Comparison of ENCODE assay signal across 20 cellular contexts in the genomic region with DNA sequence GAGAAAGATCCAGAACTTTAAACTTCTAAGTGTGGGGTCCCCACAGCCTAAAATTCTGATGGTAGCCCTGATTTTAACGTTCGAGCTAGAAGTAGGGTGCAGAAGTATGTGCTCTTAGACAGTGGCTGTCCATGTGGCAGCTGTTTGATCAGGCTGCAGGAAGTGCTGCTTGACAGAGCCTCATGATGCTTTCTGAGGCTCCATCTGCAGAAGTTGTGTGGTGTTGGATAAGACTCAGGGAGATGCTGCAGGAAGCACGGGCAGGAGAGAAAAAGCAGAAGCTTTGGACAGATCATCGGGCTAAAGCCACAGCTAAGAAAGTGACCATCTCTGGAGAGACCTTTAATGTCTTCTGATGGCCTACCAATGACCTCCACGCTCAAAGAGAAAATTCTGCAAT. TPM values are rescaled to one million over a fixed set of nuclear protein-coding genes. Genes with fewer than 3 reads are reported as not detected.
DNase-seq lines count a peak whose midpoint lies in the region; ATAC-seq, FAIRE-seq and TF ChIP-seq lines count a peak whose summit lies in the region.
"Had no signal": no experiment of that assay in that cellular context is flagged by ENCODE, and none has a peak within 500 bp of the region (broad histone marks: within the 10 kb centered on the region; RNA-seq: fewer than 3 reads in every experiment).

No MANE protein-coding gene starts in this region.

- peak; percentile 23 for DNase-seq in activated naive CD4-positive, alpha-beta T cell treated with anti-CD3 and anti-CD28 coated beads for 36 hours
- no peak for DNase-seq in activated naive CD4-positive, alpha-beta T cell treated with anti-CD3 and anti-CD28 coated beads, Interleukin-2, amount 10 ng/mL, durations not matched to agents 7 days and 5 days
- DNase-seq in NB4 (ENCODE audit: low read depth) (peak; percentile 55), H1 (ENCODE audit: low read depth in 1 of 2, low spot score in 2 of 2) (no peak), mesenteric fat pad (ENCODE audit: low spot score) (no peak), chondrocyte (ENCODE audit: low spot score) (no peak), NCI-H524 treated with DMSO at 0.1 percent for 48 hours (lab: John Stamatoyannopoulos, UW) (no peak)
- no peak for DNase-seq in stimulated activated naive B cell treated with anti-CD40 and anti-IgM and Interleukin-4, amounts not matched to agents 10 μg/mL and 1 μg/mL and 100 μg/mL, for 72 hours
- DNase-seq: activated CD4-positive, CD25-positive, alpha-beta regulatory T cell treated with anti-CD3 and anti-CD28 coated beads, Interleukin-2, amount 50 U/mL, for 72 hours; activated naive CD8-positive, alpha-beta T cell treated with anti-CD3 and anti-CD28 coated beads, Interleukin-2, amount 50 U/mL, for 24 hours; kidney glomerular epithelial cell; NCI-H187 treated with DMSO at 0.1 percent for 48 hours; Peyer's patch; SW 1271 had no signal

- H4K8ac ChIP-seq in H1 (ENCODE audit: extremely low read depth, insufficient read depth, low read length) = no peak overlapping the region

- H3K56ac ChIP-seq in H1 (replicated peaks; ENCODE audit: insufficient read length, low read depth, low read length) = no peak overlapping the region

- POLR2A ChIA-PET in H1 (lab: Charles Lee; ENCODE audit: partially characterized antibody) = interaction anchor here (0.7 kb wide), 1 partner anchor 14 kb away, joined by 3 read pairs; no protein-coding TSS in a partner anchor

- H3K4me1 ChIP-seq in H1 (replicated peaks in 1 of 4; ENCODE audit: control insufficient read depth in 3 of 4, insufficient read depth in 4 of 4, low read length in 3 of 4) = peaks cover 0 to 8% (median 7%) of the 10 kb centered on the region in 4 experiments; a peak in 5 of 7 replicates
- H3K4me1 ChIP-seq: parathyroid adenoma had no signal

- H3K27ac ChIP-seq in H1 (ENCODE audit: low read depth, low read length) = no peak overlapping the region
- H3K27ac ChIP-seq: hepatocyte, HL-60, parathyroid adenoma, Peyer's patch, vagina had no signal

- H3K4me2 ChIP-seq in H1 (ENCODE audit: insufficient read depth in 1 of 2, low read depth in 2 of 2, low read length in 2 of 2) = no peak overlapping the region
- H3K4me2 ChIP-seq: hepatocyte had no signal

- CTCF ChIA-PET in activated naive CD4-positive, alpha-beta T cell treated with anti-CD3 and anti-CD28 coated beads for 36 hours (lab: Charles Lee) = interaction anchor here (1.4 kb wide), 1 partner anchor 25 kb away, joined by 4 read pairs; no protein-coding TSS in a partner anchor
- CTCF ChIA-PET in activated naive CD4-positive, alpha-beta T cell treated with anti-CD3 and anti-CD28 coated beads, Interleukin-2, amount 10 ng/mL, durations not matched to agents 7 days and 5 days (lab: Charles Lee) = interaction anchor here (0.6 to 1.6 kb wide), 2 partner anchors 43 to 72 kb away, joined by 3 to 5 read pairs; no protein-coding TSS in a partner anchor
- CTCF ChIA-PET in H1 (lab: Charles Lee; ENCODE audit: partially characterized antibody) = interaction anchor here (0.7 to 1.1 kb wide), 2 partner anchors 15 to 50 kb away, joined by 3 read pairs; no protein-coding TSS in a partner anchor

- no peak for FAIRE-seq in H1 (lab: Jason Lieb, UNC)
- FAIRE-seq: bronchial epithelial cell had no signal

- H4K20me1 ChIP-seq in H1 (replicated peaks in 1 of 2; ENCODE audit: control insufficient read depth in 1 of 2, insufficient read depth in 2 of 2, low read length in 2 of 2) = peaks cover 2 to 25% of the 10 kb centered on the region in 2 experiments

- no peak overlapping the region for H4K91ac ChIP-seq in H1 (replicated peaks; ENCODE audit: insufficient read length, low read length)

- H3K4ac ChIP-seq in H1 (replicated peaks; ENCODE audit: insufficient read length, low read depth, low read length) = no peak overlapping the region

- no peak overlapping the region for H2BK20ac ChIP-seq in H1 (ENCODE audit: low read length)

- H2BK5ac ChIP-seq in H1 (ENCODE audit: low read depth, low read length) = no peak overlapping the region

- TF ChIP-seq RAD21 in H1 (IDR thresholded peaks at IDR 0.05 in 1 of 2, conservative IDR thresholded peaks at IDR 0.05 in 1 of 2; ENCODE audit: low read depth in 2 of 2, low read length in 2 of 2) = no peak

- H3K27me3 Mint-ChIP-seq in activated naive CD4-positive, alpha-beta T cell treated with anti-CD3 and anti-CD28 coated beads for 36 hours (ENCODE audit: low read depth) = no peaks in the 10 kb centered on the region
- no peaks in the 10 kb centered on the region for H3K27me3 Mint-ChIP-seq in activated naive CD4-positive, alpha-beta T cell treated with anti-CD3 and anti-CD28 coated beads, Interleukin-2, amount 10 ng/mL, durations not matched to agents 7 days and 5 days
- H3K27me3 Mint-ChIP-seq in stimulated activated naive B cell treated with anti-CD40 and anti-IgM and Interleukin-4, amounts not matched to agents 10 μg/mL and 1 μg/mL and 100 μg/mL, for 72 hours = no peaks in the 10 kb centered on the region
- H3K27me3 Mint-ChIP-seq in chondrocyte (ENCODE audit: low read depth) = no peaks in the 10 kb centered on the region
- H3K27me3 Mint-ChIP-seq: activated naive CD8-positive, alpha-beta T cell treated with anti-CD3 and anti-CD28 coated beads, Interleukin-2, amount 50 U/mL, for 24 hours; stimulated activated naive CD8-positive, alpha-beta T cell treated with anti-CD3 and anti-CD28 coated beads, Interleukin-15, Interleukin-2, amounts not matched to agents 100 ng/mL and 50 ng/mL, for 24 hours had no signal

- WGBS in H1 (ENCODE audit: extremely low coverage in 1 of 2, insufficient coverage in 1 of 2, insufficient read length in 1 of 2, insufficient replicate concordance in 2 of 2, low coverage in 1 of 2, low lambda C conversion rate in 2 of 2, missing lambda C conversion rate in 1 of 2), 2 experiments = 89% methylated on average over 5 of the region's 5 CpGs; no CpG with 5 or more reads in 1 of the 2 experiments

- H3K9me3 ChIP-seq in H1 (ENCODE audit: insufficient read depth in 2 of 2, low read depth in 1 of 2, low read length in 1 of 2) = no peaks in the 10 kb centered on the region
- H3K9me3 ChIP-seq: Peyer's patch, vagina had no signal

- TF ChIP-seq POLR2A in NB4 (IDR thresholded peaks at IDR 0.05; ENCODE audit: extremely low read depth, insufficient read length) (no peak), H1 (IDR thresholded peaks at IDR 0.05; ENCODE audit: control extremely low read depth in 1 of 2, low read depth in 2 of 2, low read length in 2 of 2) (no peak)

- H3K9me3 Mint-ChIP-seq in activated naive CD4-positive, alpha-beta T cell treated with anti-CD3 and anti-CD28 coated beads for 36 hours = no peaks in the 10 kb centered on the region
- H3K9me3 Mint-ChIP-seq in activated naive CD4-positive, alpha-beta T cell treated with anti-CD3 and anti-CD28 coated beads, Interleukin-2, amount 10 ng/mL, durations not matched to agents 7 days and 5 days = no peaks in the 10 kb centered on the region
- H3K9me3 Mint-ChIP-seq in stimulated activated naive B cell treated with anti-CD40 and anti-IgM and Interleukin-4, amounts not matched to agents 10 μg/mL and 1 μg/mL and 100 μg/mL, for 72 hours = no peaks in the 10 kb centered on the region
- H3K9me3 Mint-ChIP-seq in chondrocyte (ENCODE audit: low read depth) = no peaks in the 10 kb centered on the region
- H3K9me3 Mint-ChIP-seq: activated naive CD8-positive, alpha-beta T cell treated with anti-CD3 and anti-CD28 coated beads, Interleukin-2, amount 50 U/mL, for 24 hours; stimulated activated naive CD8-positive, alpha-beta T cell treated with anti-CD3 and anti-CD28 coated beads, Interleukin-15, Interleukin-2, amounts not matched to agents 100 ng/mL and 50 ng/mL, for 24 hours had no signal

- H3K79me2 ChIP-seq in H1 (ENCODE audit: control insufficient read depth in 1 of 2, insufficient read depth in 2 of 2, low read length in 2 of 2) = peaks cover 39 to 99% of the 10 kb centered on the region in 2 experiments

- H3K23me2 ChIP-seq in H1 (ENCODE audit: low read depth, low read length) = no peaks in the 10 kb centered on the region

- intact Hi-C loops in activated naive CD4-positive, alpha-beta T cell treated with anti-CD3 and anti-CD28 coated beads for 36 hours (cut with micrococcal nuclease) = loop anchor here (1.0 kb wide), 1 partner anchor 8 kb away; a partner anchor contains a TSS

- no peak overlapping the region for H3K23ac ChIP-seq in H1 (ENCODE audit: insufficient read length)

- H3K4me1 Mint-ChIP-seq in activated naive CD4-positive, alpha-beta T cell treated with anti-CD3 and anti-CD28 coated beads for 36 hours (ENCODE audit: low read depth) = peaks cover 54% of the 10 kb centered on the region
- peaks cover 46% of the 10 kb centered on the region for H3K4me1 Mint-ChIP-seq in activated naive CD4-positive, alpha-beta T cell treated with anti-CD3 and anti-CD28 coated beads, Interleukin-2, amount 10 ng/mL, durations not matched to agents 7 days and 5 days
- peaks cover 37 to 77% of the 10 kb centered on the region in 2 donors for H3K4me1 Mint-ChIP-seq in stimulated activated naive B cell treated with anti-CD40 and anti-IgM and Interleukin-4, amounts not matched to agents 10 μg/mL and 1 μg/mL and 100 μg/mL, for 72 hours
- peaks cover 20% of the 10 kb centered on the region for H3K4me1 Mint-ChIP-seq in chondrocyte (ENCODE audit: low read depth)

- H2BK15ac ChIP-seq in H1 (ENCODE audit: low read length) = no peak overlapping the region

- no peak overlapping the region for H2BK12ac ChIP-seq in H1 (ENCODE audit: low read depth, low read length)

- no peak overlapping the region for H3K4me3 Mint-ChIP-seq in activated naive CD4-positive, alpha-beta T cell treated with anti-CD3 and anti-CD28 coated beads for 36 hours
- H3K4me3 Mint-ChIP-seq in activated naive CD4-positive, alpha-beta T cell treated with anti-CD3 and anti-CD28 coated beads, Interleukin-2, amount 10 ng/mL, durations not matched to agents 7 days and 5 days = no peak overlapping the region
- no peak overlapping the region for H3K4me3 Mint-ChIP-seq in stimulated activated naive B cell treated with anti-CD40 and anti-IgM and Interleukin-4, amounts not matched to agents 10 μg/mL and 1 μg/mL and 100 μg/mL, for 72 hours
- no peak overlapping the region for H3K4me3 Mint-ChIP-seq in chondrocyte (ENCODE audit: unreplicated experiment)
- H3K4me3 Mint-ChIP-seq: activated naive CD8-positive, alpha-beta T cell treated with anti-CD3 and anti-CD28 coated beads, Interleukin-2, amount 50 U/mL, for 24 hours; stimulated activated naive CD8-positive, alpha-beta T cell treated with anti-CD3 and anti-CD28 coated beads, Interleukin-15, Interleukin-2, amounts not matched to agents 100 ng/mL and 50 ng/mL, for 24 hours had no signal

- no peak overlapping the region for H3K9ac ChIP-seq in H1 (replicated peaks in 1 of 4; ENCODE audit: extremely low read depth in 1 of 4, low read depth in 3 of 4, low read length in 3 of 4)
- H3K9ac ChIP-seq: parathyroid adenoma had no signal

- no peak overlapping the region for H2AFZ ChIP-seq in H1 (ENCODE audit: low read length)
- H2AFZ ChIP-seq: hepatocyte, parathyroid adenoma had no signal

- no peaks in the 10 kb centered on the region; a peak in 1 of 8 replicates for H3K36me3 ChIP-seq in H1 (ENCODE audit: control insufficient read depth in 2 of 4, insufficient read depth in 4 of 4, low read length in 3 of 4)
- H3K36me3 ChIP-seq: Peyer's patch, vagina had no signal

- H3K27me3 ChIP-seq in H1 (replicated peaks in 1 of 4; ENCODE audit: control insufficient read depth in 3 of 4, extremely low read depth in 1 of 4, insufficient read depth in 3 of 4, low read length in 3 of 4) = no peaks in the 10 kb centered on the region
- H3K27me3 ChIP-seq: hepatocyte, Peyer's patch, vagina had no signal

- no peak overlapping the region for H2AK5ac ChIP-seq in H1 (ENCODE audit: low read depth, low read length)

- ATAC-seq in stimulated activated naive B cell treated with anti-CD40 and anti-IgM and Interleukin-4, amounts not matched to agents 10 μg/mL and 1 μg/mL and 100 μg/mL, for 72 hours (replicated peaks) = no peak
- ATAC-seq: activated naive CD8-positive, alpha-beta T cell treated with anti-CD3 and anti-CD28 coated beads, Interleukin-2, amount 50 U/mL, for 24 hours had no signal

- H4K5ac ChIP-seq in H1 (ENCODE audit: insufficient read length, low read depth, low read length) = no peak overlapping the region

- H3K4me3 ChIP-seq in NB4 (ENCODE audit: low read depth, low read length) (no peak overlapping the region), H1 (ENCODE audit: extremely low read depth in 1 of 4, insufficient read depth in 2 of 4, low read depth in 3 of 4, low read length in 4 of 4) (no peak overlapping the region)
- H3K4me3 ChIP-seq: hepatocyte, Peyer's patch, vagina had no signal

- no peaks in the 10 kb centered on the region; the same call in 1 of the 2 replicates for H3K79me1 ChIP-seq in H1 (ENCODE audit: low read depth, low read length)

- peak overlapping the region; percentile 19; the same call in 1 of the 2 replicates for H3K18ac ChIP-seq in H1 (ENCODE audit: extremely low read depth, low read length)

- H2BK120ac ChIP-seq in H1 (replicated peaks; ENCODE audit: low read depth, low read length) = no peak overlapping the region

- TF ChIP-seq EP300 in H1 (IDR thresholded peaks at IDR 0.05; ENCODE audit: borderline replicate concordance in 1 of 2, low read depth in 2 of 2, low read length in 2 of 2) = no peak

- TF ChIP-seq CTCF in NB4 (IDR thresholded peaks at IDR 0.05; ENCODE audit: low read depth, low read length) (no peak), H1 (IDR thresholded peaks at IDR 0.05; ENCODE audit: control extremely low read depth in 1 of 3, insufficient read depth in 1 of 3, low read depth in 1 of 3, low read length in 3 of 3) (no peak), chondrocyte (IDR thresholded peaks at IDR 0.05) (no peak)

- no peak overlapping the region for H3K14ac ChIP-seq in H1 (ENCODE audit: insufficient read length)

- no peaks in the 10 kb centered on the region for H3K36me3 Mint-ChIP-seq in activated naive CD4-positive, alpha-beta T cell treated with anti-CD3 and anti-CD28 coated beads for 36 hours (ENCODE audit: low read depth)
- peaks cover 21% of the 10 kb centered on the region for H3K36me3 Mint-ChIP-seq in activated naive CD4-positive, alpha-beta T cell treated with anti-CD3 and anti-CD28 coated beads, Interleukin-2, amount 10 ng/mL, durations not matched to agents 7 days and 5 days
- H3K36me3 Mint-ChIP-seq in stimulated activated naive B cell treated with anti-CD40 and anti-IgM and Interleukin-4, amounts not matched to agents 10 μg/mL and 1 μg/mL and 100 μg/mL, for 72 hours = peaks cover 15 to 34% of the 10 kb centered on the region in 2 donors
- H3K36me3 Mint-ChIP-seq in chondrocyte (ENCODE audit: low read depth) = no peaks in the 10 kb centered on the region

- H3K27ac Mint-ChIP-seq in activated naive CD4-positive, alpha-beta T cell treated with anti-CD3 and anti-CD28 coated beads for 36 hours = no peak overlapping the region
- H3K27ac Mint-ChIP-seq in activated naive CD4-positive, alpha-beta T cell treated with anti-CD3 and anti-CD28 coated beads, Interleukin-2, amount 10 ng/mL, durations not matched to agents 7 days and 5 days = no peak overlapping the region
- peak overlapping the region; percentile 63 for H3K27ac Mint-ChIP-seq in stimulated activated naive B cell treated with anti-CD40 and anti-IgM and Interleukin-4, amounts not matched to agents 10 μg/mL and 1 μg/mL and 100 μg/mL, for 72 hours
- H3K27ac Mint-ChIP-seq in chondrocyte (ENCODE audit: unreplicated experiment) = no peak overlapping the region
- H3K27ac Mint-ChIP-seq: activated naive CD8-positive, alpha-beta T cell treated with anti-CD3 and anti-CD28 coated beads, Interleukin-2, amount 50 U/mL, for 24 hours; stimulated activated naive CD8-positive, alpha-beta T cell treated with anti-CD3 and anti-CD28 coated beads, Interleukin-15, Interleukin-2, amounts not matched to agents 100 ng/mL and 50 ng/mL, for 24 hours had no signal

RNA-seq across cellular contexts. Expression of a gene that starts 8.1 kb away (rescaled TPM):
- total RNA-seq in activated naive CD4-positive, alpha-beta T cell treated with anti-CD3 and anti-CD28 coated beads for 36 hours = 10 to 100 TPM; 14.1 to 16.0 TPM
- 49.3 and 59.3 TPM in 2 replicates for total RNA-seq in H1 (2021; fragmentation: NEBNext Ultra II Directional; extraction: Animal tissue kit (Norgen Biotek cat#: 25700))
- 19.1 and 19.3 TPM in 2 replicates for polyA plus RNA-seq in H1 (2011; rRNA removed)
- polyA plus RNA-seq in H1 (2011; cell fraction: cytosol; rRNA removed) = 23.2 TPM
- polyA plus RNA-seq in H1 (2011; cell fraction: nucleus; rRNA removed) = 14.4 TPM
- polyA plus RNA-seq in H1 (2012, experiment 1 of 2) = 19.9 to 33.7 TPM (median 25.2 TPM) in 4 replicates
- polyA plus RNA-seq in H1 (2012, experiment 2 of 2) = 4.4 TPM
- polyA plus RNA-seq in H1 (2013, experiment 1 of 2) = 22.6 TPM
- 23.5 TPM for polyA plus RNA-seq in H1 (2013, experiment 2 of 2)
- polyA minus RNA-seq in H1 (2011; rRNA and poly(A)+ RNA removed) = 40.1 and 53.5 TPM in 2 replicates
- 35.7 TPM for polyA minus RNA-seq in H1 (2011; cell fraction: cytosol; rRNA and poly(A)+ RNA removed)
- 45.8 TPM for polyA minus RNA-seq in H1 (2011; cell fraction: nucleus; rRNA and poly(A)+ RNA removed)
- total RNA-seq in mesenteric fat pad (95.1 TPM), chondrocyte (19.0 to 20.4 TPM (median 19.8 TPM) in 3 replicates)

Comparison
In these comparisons a context has a peak if more than half of its experiments do, and no peak if none do; other contexts are left out.
1. DNase-seq: peak in activated naive CD4-positive, alpha-beta T cell treated with anti-CD3 and anti-CD28 coated beads for 36 hours (single experiment) and NB4 (single experiment); none in activated naive CD4-positive, alpha-beta T cell treated with anti-CD3 and anti-CD28 coated beads, Interleukin-2, amount 10 ng/mL, durations not matched to agents 7 days and 5 days (single experiment), H1 (0 of 2), stimulated activated naive B cell treated with anti-CD40 and anti-IgM and Interleukin-4, amounts not matched to agents 10 μg/mL and 1 μg/mL and 100 μg/mL, for 72 hours (single experiment), mesenteric fat pad (single experiment), chondrocyte (single experiment) and NCI-H524 treated with DMSO at 0.1 percent for 48 hours (single experiment).